ENCODE assay signal across 13 cellular contexts in genomic region chr2:121707920-121708361, GRCh38. TPM values are rescaled to one million over a fixed set of nuclear protein-coding genes. Genes with fewer than 3 reads are reported as not detected.
DNase-seq lines count a peak whose midpoint lies in the region; ATAC-seq and TF ChIP-seq lines count a peak whose summit lies in the region.
"Had no signal": no experiment of that assay in that cellular context is flagged by ENCODE, and none has a peak within 500 bp of the region (broad histone marks: within the 10 kb centered on the region; RNA-seq: fewer than 3 reads in every experiment).

No MANE protein-coding gene starts in this region.

- no peak overlapping the region for H3K18ac ChIP-seq in trophoblast cell (ENCODE audit: low read length)

- H3K27ac ChIP-seq in GM23338 (ENCODE audit: low read depth), result no peak overlapping the region
- H3K27ac ChIP-seq in hepatocyte, result peak overlapping the region; percentile 96
- no peak overlapping the region for H3K27ac ChIP-seq in trophoblast cell (ENCODE audit: low read depth, low read length)
- H3K27ac ChIP-seq in stomach, result peak overlapping the region in 2 of 5 donors; percentile 7 to 40
- H3K27ac ChIP-seq: esophagus squamous epithelium had no signal

- H3K27me3 ChIP-seq in GM23338 (ENCODE audit: insufficient read depth) (no peaks in the 10 kb centered on the region), hepatocyte (no peaks in the 10 kb centered on the region), trophoblast cell (ENCODE audit: insufficient read depth, low read length) (no peaks in the 10 kb centered on the region), stomach (no peaks in the 10 kb centered on the region)
- H3K27me3 ChIP-seq: esophagus squamous epithelium had no signal

- no peak overlapping the region for H3K4ac ChIP-seq in trophoblast cell (ENCODE audit: low read depth, low read length)

- H4K20me1 ChIP-seq in GM23338 (replicated peaks; ENCODE audit: insufficient read depth) (no peaks in the 10 kb centered on the region), hepatocyte (ENCODE audit: insufficient read depth, poor library complexity, severe bottlenecking) (no peaks in the 10 kb centered on the region)

- no peak overlapping the region for H3K23ac ChIP-seq in trophoblast cell (ENCODE audit: low read length)

- H3K4me2 ChIP-seq in GM23338 (no peak overlapping the region), hepatocyte (peak overlapping the region; percentile 64), trophoblast cell (ENCODE audit: low read length) (no peak overlapping the region)

- H3K4me1 Mint-ChIP-seq in GM23338, result peaks cover 24% of the 10 kb centered on the region
- H3K4me1 Mint-ChIP-seq: central memory CD8-positive, alpha-beta T cell had no signal

- intact Hi-C loops in stomach (cut with DNase I; ENCODE audit: low total_unique reads), result no loop called here

- no peak overlapping the region for H3K4me3 Mint-ChIP-seq in GM23338
- H3K4me3 Mint-ChIP-seq: activated CD8-positive, alpha-beta T cell treated with anti-CD3 and anti-CD28 coated beads for 36 hours; central memory CD8-positive, alpha-beta T cell; naive thymus-derived CD4-positive, alpha-beta T cell had no signal

- no peaks in the 10 kb centered on the region for H3F3A ChIP-seq in GM23338 (replicated peaks; ENCODE audit: low read depth)

- no peaks in the 10 kb centered on the region for H3K79me2 ChIP-seq in GM23338 (replicated peaks; ENCODE audit: insufficient read depth)
- no peaks in the 10 kb centered on the region for H3K79me2 ChIP-seq in hepatocyte
- no peaks in the 10 kb centered on the region for H3K79me2 ChIP-seq in trophoblast cell (ENCODE audit: control insufficient read depth, insufficient read depth, low read length, poor library complexity)

- H3K14ac ChIP-seq in trophoblast cell (ENCODE audit: low read length), result no peak overlapping the region

- H2AFZ ChIP-seq in GM23338 (no peak overlapping the region), hepatocyte (no peak overlapping the region), trophoblast cell (ENCODE audit: insufficient read depth, low read length, poor library complexity) (no peak overlapping the region)

- no peak overlapping the region for H2AK5ac ChIP-seq in trophoblast cell (ENCODE audit: low read length)

- H3K36me3 Mint-ChIP-seq in GM23338 (ENCODE audit: low read depth), result no peaks in the 10 kb centered on the region
- H3K36me3 Mint-ChIP-seq: naive thymus-derived CD4-positive, alpha-beta T cell had no signal

- WGBS in hepatocyte (ENCODE audit: low lambda C conversion rate, missing lambda C conversion rate), result 67% methylated on average over 5 of the region's 5 CpGs
- WGBS in trophoblast cell (ENCODE audit: extremely low coverage, insufficient coverage, insufficient read length), result no CpG with 5 or more reads among the region's 5 CpGs
- WGBS in stomach, 5 donors, result 43 to 68% (median 57%) methylated on average over 5 of the region's 5 CpGs

- DNase-seq in GM23338 (ENCODE audit: low spot score) (no peak), NCI-H2196 treated with DMSO at 0.1 percent for 48 hours (lab: John Stamatoyannopoulos, UW; ENCODE audit: unreplicated experiment) (peak; percentile 47), hepatocyte (ENCODE audit: low spot score) (peak; percentile 67), trophoblast cell (peak; percentile 36 to 69), medulla oblongata (ENCODE audit: extremely low spot score) (no peak), stomach (no peak)
- DNase-seq: activated CD8-positive, alpha-beta T cell treated with anti-CD3 and anti-CD28 coated beads for 36 hours; activated gamma-delta T cell; esophagus squamous epithelium; naive thymus-derived CD4-positive, alpha-beta T cell; T-helper 9 cell had no signal

- TF ChIP-seq EP300 in stomach (IDR thresholded peaks at IDR 0.05), result no peak

- TF ChIP-seq CTCF in GM23338 (conservative IDR thresholded peaks at IDR 0.05; ENCODE audit: low read depth in 2 of 2), result no peak
- no peak for TF ChIP-seq CTCF in hepatocyte (IDR thresholded peaks at IDR 0.05; ENCODE audit: poor library complexity)
- no peak for TF ChIP-seq CTCF in stomach (IDR thresholded peaks at IDR 0.05)

- H3K9me3 ChIP-seq in hepatocyte (ENCODE audit: low read depth) (no peaks in the 10 kb centered on the region), trophoblast cell (ENCODE audit: insufficient read depth, low read depth, low read length) (no peaks in the 10 kb centered on the region), stomach (no peaks in the 10 kb centered on the region)
- H3K9me3 ChIP-seq: esophagus squamous epithelium had no signal

- no peak overlapping the region for H2BK120ac ChIP-seq in trophoblast cell (ENCODE audit: insufficient read depth, low read length, poor library complexity)

- H3K36me3 ChIP-seq in GM23338 (ENCODE audit: insufficient read depth), result no peaks in the 10 kb centered on the region; the same call in 1 of the 2 replicates
- H3K36me3 ChIP-seq in hepatocyte (replicated peaks; ENCODE audit: insufficient read depth, low read depth), result no peaks in the 10 kb centered on the region
- no peaks in the 10 kb centered on the region for H3K36me3 ChIP-seq in trophoblast cell (ENCODE audit: control insufficient read depth in 1 of 2, insufficient read depth in 2 of 2, low read length in 2 of 2)
- no peaks in the 10 kb centered on the region for H3K36me3 ChIP-seq in stomach
- H3K36me3 ChIP-seq: esophagus squamous epithelium had no signal

- H3K9me2 ChIP-seq in GM23338 (ENCODE audit: insufficient read depth) (no peaks in the 10 kb centered on the region), hepatocyte (replicated peaks; ENCODE audit: insufficient read depth) (no peaks in the 10 kb centered on the region)

- H3K27ac Mint-ChIP-seq in GM23338, result no peak overlapping the region
- H3K27ac Mint-ChIP-seq: activated CD8-positive, alpha-beta T cell treated with anti-CD3 and anti-CD28 coated beads for 36 hours had no signal

- no peaks in the 10 kb centered on the region for H3K27me3 Mint-ChIP-seq in GM23338 (ENCODE audit: insufficient read depth, low read depth, poor library complexity)
- H3K27me3 Mint-ChIP-seq: activated CD8-positive, alpha-beta T cell treated with anti-CD3 and anti-CD28 coated beads for 36 hours; central memory CD8-positive, alpha-beta T cell had no signal

- no peak overlapping the region for H4K8ac ChIP-seq in trophoblast cell (ENCODE audit: low read depth, low read length)

- H3K4me3 ChIP-seq in GM23338 (no peak overlapping the region), hepatocyte (no peak overlapping the region), trophoblast cell (ENCODE audit: low read depth, low read length) (no peak overlapping the region), stomach (no peak overlapping the region)
- H3K4me3 ChIP-seq: esophagus squamous epithelium had no signal

- no peaks in the 10 kb centered on the region; the same call in 1 of the 2 replicates for H3K4me1 ChIP-seq in GM23338 (ENCODE audit: insufficient read depth)
- H3K4me1 ChIP-seq in hepatocyte (ENCODE audit: insufficient read depth), result peaks cover 6% of the 10 kb centered on the region
- no peaks in the 10 kb centered on the region for H3K4me1 ChIP-seq in trophoblast cell (ENCODE audit: control insufficient read depth in 1 of 2, insufficient read depth in 2 of 2, low read length in 2 of 2)
- peaks cover 0 to 7% (median 0%) of the 10 kb centered on the region in 4 donors for H3K4me1 ChIP-seq in stomach
- H3K4me1 ChIP-seq: esophagus squamous epithelium had no signal

- H2BK12ac ChIP-seq in trophoblast cell (ENCODE audit: low read length), result no peak overlapping the region

- H3K9ac ChIP-seq in trophoblast cell (ENCODE audit: low read length), result no peak overlapping the region

- H4K12ac ChIP-seq in trophoblast cell (ENCODE audit: low read depth, low read length), result no peak overlapping the region

- H3K79me1 ChIP-seq in trophoblast cell (ENCODE audit: low read length), result no peaks in the 10 kb centered on the region

- no peak for TF ChIP-seq POLR2A in stomach (IDR thresholded peaks at IDR 0.05)

- no peak overlapping the region for H2BK5ac ChIP-seq in trophoblast cell (ENCODE audit: low read depth, low read length, poor library complexity)

- no peaks in the 10 kb centered on the region for H3K9me3 Mint-ChIP-seq in GM23338
- H3K9me3 Mint-ChIP-seq: activated CD8-positive, alpha-beta T cell treated with anti-CD3 and anti-CD28 coated beads for 36 hours; central memory CD8-positive, alpha-beta T cell; naive thymus-derived CD4-positive, alpha-beta T cell had no signal

- H4K91ac ChIP-seq in trophoblast cell (ENCODE audit: low read depth, low read length), result no peak overlapping the region

- ATAC-seq in GM23338 (peak; percentile 68), GM18498 (IDR thresholded peaks at IDR 0.05; ENCODE audit: unreplicated experiment) (no peak)
- ATAC-seq: activated CD8-positive, alpha-beta T cell treated with anti-CD3 and anti-CD28 coated beads for 36 hours; naive thymus-derived CD4-positive, alpha-beta T cell had no signal

RNA-seq across cellular contexts. Expression of gene NIFK, which starts 28.7 kb away (rescaled TPM):
- 98.8 and 106 TPM in 2 replicates for total RNA-seq in GM23338 (2014; rRNA removed; shearing (Covaris generic))
- 263 and 289 TPM in 2 replicates for polyA plus RNA-seq in GM23338 (2016; fragmentation: Nextera tagmentation; extraction: Ambion mirVana)
- total RNA-seq in hepatocyte, result 53.6 and 85.7 TPM in 2 replicates
- polyA plus RNA-seq in hepatocyte, result 54.6 and 64.5 TPM in 2 replicates
- 64.3 and 68.6 TPM in 2 replicates for polyA plus RNA-seq in trophoblast cell (2013)
- total RNA-seq in stomach, result 10 to 100 TPM; 13.6 to 58.0 (median 25.7) TPM
- polyA plus RNA-seq in stomach, result 10 to 100 TPM; 30.4 to 53.0 (median 42.0) TPM

RNA-seq across cellular contexts. Expression of gene TSN, which starts 47.5 kb away (rescaled TPM):
- 94.2 and 94.8 TPM in 2 replicates for total RNA-seq in GM23338 (2014; rRNA removed; shearing (Covaris generic))
- polyA plus RNA-seq in GM23338 (2016; fragmentation: Nextera tagmentation; extraction: Ambion mirVana) (49.6 and 62.5 TPM in 2 replicates), hepatocyte (43.5 and 45.4 TPM in 2 replicates), stomach (10 to 100 TPM; 18.1 to 20.2 (median 18.6) TPM)
- total RNA-seq in hepatocyte (55.2 and 63.2 TPM in 2 replicates), stomach (10 to 100 TPM; 11.0 to 63.5 (median 41.9) TPM)
- polyA plus RNA-seq in trophoblast cell (2013), result 30.8 and 32.6 TPM in 2 replicates

RNA-seq across cellular contexts. Expression of gene CLASP1, which starts 58.7 kb away (rescaled TPM):
- total RNA-seq in GM23338 (2014; rRNA removed; shearing (Covaris generic)), result 47.9 and 56.3 TPM in 2 replicates
- polyA plus RNA-seq in GM23338 (2016; fragmentation: Nextera tagmentation; extraction: Ambion mirVana), result 11.6 and 16.6 TPM in 2 replicates
- total RNA-seq in hepatocyte, result 45.9 and 68.0 TPM in 2 replicates
- 18.9 and 20.1 TPM in 2 replicates for polyA plus RNA-seq in hepatocyte
- 15.0 and 15.9 TPM in 2 replicates for polyA plus RNA-seq in trophoblast cell (2013)
- total RNA-seq in stomach, result 100 to 1,000 TPM in 2 of 5 donors, 10 to 100 TPM in 2, 1 to 10 TPM in 1; 8.1 to 188 (median 37.8) TPM
- polyA plus RNA-seq in stomach, result 10 to 100 TPM in 1 of 3 donors, 1 to 10 TPM in 2; 5.7 to 13.0 (median 6.4) TPM

Comparison
In these comparisons a context has a peak if more than half of its experiments do, and no peak if none do; other contexts are left out.
1. DNase-seq: peak in NCI-H2196 treated with DMSO at 0.1 percent for 48 hours (single experiment), hepatocyte (single experiment) and trophoblast cell (2 of 2); none in GM23338 (single experiment), medulla oblongata (single experiment) and stomach (single experiment).